ENCODE assay signal across 14 cellular contexts in the genomic region with DNA sequence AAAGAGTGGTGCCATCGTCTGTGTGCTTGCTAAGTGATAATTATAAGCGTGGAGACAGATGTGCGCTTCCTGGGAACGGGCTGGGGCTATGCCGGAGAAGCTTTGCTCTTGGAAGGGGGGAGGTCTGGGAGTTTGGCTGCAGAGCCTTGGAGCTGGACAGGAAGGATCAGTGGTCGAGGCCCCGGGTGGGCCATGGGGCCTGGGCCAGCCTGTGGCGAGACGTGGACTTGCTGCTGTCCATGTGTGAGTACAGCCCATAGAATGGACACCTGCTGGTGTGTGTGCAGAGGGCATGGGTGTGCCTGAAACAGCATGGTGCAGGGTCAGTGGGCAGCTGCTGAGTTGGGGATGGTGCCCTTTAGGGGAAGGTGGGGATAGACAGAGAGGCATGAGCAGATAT.
"Had no signal": no experiment of that assay in that cellular context is flagged by ENCODE, and none has a peak within 500 bp of the region (broad histone marks: within the 10 kb centered on the region; RNA-seq: fewer than 3 reads in every experiment).

No MANE protein-coding gene starts in this region.

- H3K4me1 ChIP-seq: ascending aorta, breast epithelium, left lung, tibial artery had no signal

- H3K9me3 Mint-ChIP-seq: activated T-helper 17 cell treated with anti-CD3 and anti-CD28 coated beads, Interleukin-2, amount 50 U/mL, for 72 hours; dendritic cell treated with granulocyte-macrophage colony-stimulating factor and Interleukin-4, amounts not matched to agents 40 ng/mL and 50 ng/mL, for 4 days had no signal

- H3K9me3 ChIP-seq: ascending aorta, breast epithelium, left lung, tibial artery had no signal

- H3K4me3 Mint-ChIP-seq: activated T-helper 17 cell treated with anti-CD3 and anti-CD28 coated beads, Interleukin-2, amount 50 U/mL, for 72 hours; dendritic cell treated with granulocyte-macrophage colony-stimulating factor and Interleukin-4, amounts not matched to agents 40 ng/mL and 50 ng/mL, for 4 days had no signal

- H3K27ac Mint-ChIP-seq: activated T-helper 17 cell treated with anti-CD3 and anti-CD28 coated beads, Interleukin-2, amount 50 U/mL, for 72 hours; dendritic cell treated with granulocyte-macrophage colony-stimulating factor and Interleukin-4, amounts not matched to agents 40 ng/mL and 50 ng/mL, for 4 days had no signal

- H3K27me3 Mint-ChIP-seq: activated T-helper 17 cell treated with anti-CD3 and anti-CD28 coated beads, Interleukin-2, amount 50 U/mL, for 72 hours; dendritic cell treated with granulocyte-macrophage colony-stimulating factor and Interleukin-4, amounts not matched to agents 40 ng/mL and 50 ng/mL, for 4 days had no signal

- H3K27me3 ChIP-seq: ascending aorta, breast epithelium, left lung had no signal

- H3K36me3 ChIP-seq: ascending aorta, breast epithelium, left lung, tibial artery had no signal

- H3K4me3 ChIP-seq: ascending aorta, breast epithelium, left lung, tibial artery had no signal

- DNase-seq: activated CD4-positive, CD25-positive, alpha-beta regulatory T cell; activated CD8-positive, alpha-beta memory T cell treated with anti-CD3 and anti-CD28 coated beads, Interleukin-2, amount 50 U/mL, for 48 hours; cerebellar nuclear complex; effector memory CD4-positive, alpha-beta T cell; foreskin fibroblast; hippocampal formation; mammary epithelial cell; stimulated activated CD4-positive, alpha-beta T cell treated with anti-CD3 and anti-CD28 coated beads, Interleukin-2, amount 100 ng/mL, for 24 hours; tibial artery had no signal

- ATAC-seq: activated T-helper 17 cell treated with anti-CD3 and anti-CD28 coated beads, Interleukin-2, amount 50 U/mL, for 72 hours; left lung had no signal

- H3K27ac ChIP-seq: ascending aorta, breast epithelium, left lung, tibial artery had no signal
